ENCODE assay signal across 10 cellular contexts in the genomic region with DNA sequence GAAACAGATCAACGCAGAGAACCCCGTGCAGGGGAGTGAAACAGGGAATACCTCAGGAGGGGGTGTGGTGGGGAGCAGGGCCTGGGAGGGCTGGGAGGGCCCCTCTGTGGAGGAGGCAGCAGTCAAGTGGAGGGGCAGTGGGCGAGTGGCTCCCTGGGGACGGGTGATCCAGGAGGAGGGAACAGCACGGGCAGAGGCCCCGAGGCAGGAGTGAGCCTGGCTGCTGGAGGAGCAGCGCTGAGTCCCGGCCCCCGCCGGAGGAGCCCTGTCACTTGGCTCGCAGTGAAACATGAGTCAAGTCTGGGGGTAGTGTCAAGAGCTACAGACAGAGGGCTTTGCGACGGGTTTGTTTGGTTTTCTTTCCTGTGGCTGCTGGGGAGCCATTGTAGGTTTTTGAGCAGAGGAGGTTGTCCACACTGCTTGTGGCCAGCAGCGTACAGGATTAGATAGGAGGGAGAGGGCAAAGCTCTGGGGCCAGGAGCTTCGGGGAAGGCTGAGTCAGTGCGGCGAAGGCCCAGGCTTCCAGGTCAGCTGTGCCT.
DNase-seq lines count a peak whose midpoint lies in the region; ATAC-seq lines count a peak whose summit lies in the region.
"Had no signal": no experiment of that assay in that cellular context is flagged by ENCODE, and none has a peak within 500 bp of the region (broad histone marks: within the 10 kb centered on the region; RNA-seq: fewer than 3 reads in every experiment).

No MANE protein-coding gene starts in this region.

- H3K9me3 ChIP-seq in SJCRH30 (replicated peaks), result no peaks in the 10 kb centered on the region

- ATAC-seq in GM21528 (IDR thresholded peaks at IDR 0.05; ENCODE audit: low FRiP score, unreplicated experiment), result no peak

- no peak overlapping the region for H3K4me3 ChIP-seq in SJCRH30

- H3K36me3 ChIP-seq in SJCRH30, result peaks cover 3% of the 10 kb centered on the region; the same call in 1 of the 2 replicates

- peak overlapping the region; percentile 65 for H3K27ac ChIP-seq in SJCRH30

- DNase-seq in DMS153 (lab: John Stamatoyannopoulos, UW) (peak; percentile 57), H4 (ENCODE audit: low spot score) (peak; percentile 77), SJCRH30 (peak; percentile 50 to 62), islet precursor cell (peak; percentile 86), COR-L47 (lab: John Stamatoyannopoulos, UW) (no peak), D341Med (ENCODE audit: low spot score) (no peak), KG1 (lab: John Stamatoyannopoulos, UW) (no peak)
- DNase-seq: activated naive CD4-positive, alpha-beta T cell treated with anti-CD3 and anti-CD28 coated beads, Interleukin-2, amount 50 U/mL, for 16 hours; RPMI8226 had no signal

- no peaks in the 10 kb centered on the region for H3K27me3 ChIP-seq in SJCRH30

- H3K4me1 ChIP-seq in SJCRH30, result peaks cover 13% of the 10 kb centered on the region

Comparison
In these comparisons a context has a peak if more than half of its experiments do, and no peak if none do; other contexts are left out.
1. DNase-seq: peak in DMS153 (single experiment), H4 (single experiment), SJCRH30 (2 of 2) and islet precursor cell (single experiment); none in COR-L47 (single experiment), D341Med (single experiment) and KG1 (single experiment).